Comparison of ENCODE assay signal across 8 cellular contexts in the genomic region with DNA sequence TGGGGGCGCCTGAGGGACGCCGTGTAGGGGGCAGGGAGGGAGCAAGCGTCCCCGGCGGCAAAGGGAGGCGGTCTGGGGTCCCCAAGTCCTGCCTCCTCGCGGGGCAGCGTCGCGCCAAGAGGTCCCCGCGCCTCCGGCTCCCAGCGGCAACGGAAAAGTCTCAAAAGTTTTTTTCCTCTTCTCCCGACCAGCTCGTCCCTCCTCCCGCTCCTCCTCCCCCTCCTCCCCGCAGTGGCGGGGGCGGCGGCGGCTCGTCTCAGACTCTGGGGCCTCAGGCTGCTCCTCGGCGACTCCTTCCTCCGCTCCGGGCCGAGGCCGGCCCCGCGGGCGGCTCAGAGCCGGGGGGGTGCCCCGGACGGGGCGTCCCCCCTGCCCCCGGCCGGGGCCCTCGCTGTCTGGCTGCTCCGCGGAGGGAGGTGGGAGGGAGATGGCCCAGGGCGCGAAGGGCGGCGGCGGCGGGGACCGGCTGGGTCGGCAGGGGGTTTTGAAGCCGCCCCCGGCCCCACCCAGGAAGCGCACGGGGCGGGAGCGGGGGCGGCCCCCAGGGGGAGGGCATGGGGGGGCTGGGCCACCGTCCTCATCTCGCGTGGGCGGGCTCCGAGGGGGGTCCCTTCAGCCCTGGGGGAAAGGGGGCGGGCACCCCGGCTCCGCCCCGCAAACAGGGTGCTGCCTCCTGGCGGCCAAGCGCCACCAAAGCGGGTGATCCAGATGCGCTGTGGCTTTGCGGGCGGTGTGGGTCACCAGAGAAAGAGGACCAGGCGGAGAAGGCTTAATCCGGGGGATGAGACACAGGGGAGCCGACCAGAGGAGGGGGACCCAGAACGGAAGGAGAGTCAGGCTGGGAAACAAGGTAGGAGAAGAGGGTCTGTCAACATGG. TPM values are rescaled to one million over a fixed set of nuclear protein-coding genes. Genes with fewer than 3 reads are reported as not detected.
A peak's percentile ranks its signal among the peaks of the same experiment; 100 is the strongest.
DNase-seq lines count a peak whose midpoint lies in the region; ATAC-seq, FAIRE-seq and TF ChIP-seq lines count a peak whose summit lies in the region.

A gene (minus strand): TSS at position 457 of the 877 bp plus-strand sequence. CDS start 878 bp downstream, outside the sequence.

- H3K27ac ChIP-seq in astrocyte (ENCODE audit: low read depth, low read length): peak within 1 kb of the TSS; percentile 70

- H3K9ac ChIP-seq in astrocyte (ENCODE audit: low read length): peak within 1 kb of the TSS; percentile 94

- H3K9me3 ChIP-seq in astrocyte (ENCODE audit: insufficient read depth, low read depth, low read length): no peaks in the 10 kb centered on the region

- H3K27me3 ChIP-seq in astrocyte (ENCODE audit: insufficient read depth, low read length): no peaks in the 10 kb centered on the region

- H3K27ac Mint-ChIP-seq in astrocyte (ENCODE audit: unreplicated experiment): peak within 1 kb of the TSS; percentile 89

- H3K27me3 Mint-ChIP-seq in astrocyte (ENCODE audit: low read depth, unreplicated experiment): no peaks in the 10 kb centered on the region

- peaks cover 47% of the 10 kb centered on the region for H3K79me2 ChIP-seq in astrocyte (ENCODE audit: insufficient read depth, low read length)

- peaks cover 6% of the 10 kb centered on the region for H3K4me1 ChIP-seq in astrocyte (ENCODE audit: insufficient read depth, low read length)

- H3K9me3 Mint-ChIP-seq in astrocyte (ENCODE audit: unreplicated experiment): no peaks in the 10 kb centered on the region

- peak within 1 kb of the TSS; percentile 99 for H3K4me2 ChIP-seq in astrocyte (ENCODE audit: low read length)

- H3K36me3 Mint-ChIP-seq in astrocyte (ENCODE audit: low read depth, unreplicated experiment): peaks cover 23% of the 10 kb centered on the region

- peak within 1 kb of the TSS; percentile 85 for H3K4me3 ChIP-seq in astrocyte (ENCODE audit: insufficient read depth, low read depth, low read length)

- peak; percentile 68 for TF ChIP-seq CTCF in D721Med (IDR thresholded peaks at IDR 0.05; ENCODE audit: insufficient read depth, missing control alignments)
- TF ChIP-seq CTCF in LNCAP (IDR thresholded peaks at IDR 0.05): peak; percentile 61
- peak; percentile 54 for TF ChIP-seq CTCF in astrocyte (IDR thresholded peaks at IDR 0.05; ENCODE audit: insufficient read depth, low read depth, low read length)

- H4K20me1 ChIP-seq in astrocyte (ENCODE audit: insufficient read depth, low read length): peaks cover 50% of the 10 kb centered on the region

- H3K4me1 Mint-ChIP-seq in astrocyte (ENCODE audit: low read depth, unreplicated experiment): peaks cover 14% of the 10 kb centered on the region

- peak within 1 kb of the TSS; percentile 97 for H3K4me3 Mint-ChIP-seq in astrocyte (ENCODE audit: unreplicated experiment)

- peaks cover 4% of the 10 kb centered on the region for H3K36me3 ChIP-seq in astrocyte (ENCODE audit: insufficient read depth, low read length)

- FAIRE-seq in D721Med (lab: Jason Lieb, UNC) (no peak), astrocyte (lab: Jason Lieb, UNC) (no peak)

- peak within 1 kb of the TSS; percentile 38 for H2AFZ ChIP-seq in astrocyte (ENCODE audit: low read depth, low read length)

- peak; percentile 97 for DNase-seq in D721Med (ENCODE audit: insufficient read length, low spot score)
- peak; percentile 93 for DNase-seq in T-helper 9 cell
- peak; percentile 72 for DNase-seq in astrocyte (ENCODE audit: low read depth)
- peak; percentile 98 for DNase-seq in hepatic stellate cell (ENCODE audit: low spot score)
- peak; percentile 70 for DNase-seq in retina

- peak; percentile 43 for ATAC-seq in GM21529 (IDR thresholded peaks at IDR 0.05; ENCODE audit: unreplicated experiment)
- no peak for ATAC-seq in HG02938 (IDR thresholded peaks at IDR 0.05; ENCODE audit: unreplicated experiment)

RNA-seq across cellular contexts. Expression of the gene that starts here (rescaled TPM):
- 155 and 199 TPM in 2 replicates for total RNA-seq in astrocyte
